1 cellular context compared by ENCODE assay signal in genomic region chr19:5971714-5972354, GRCh38.
TF ChIP-seq lines count a peak whose summit lies in the region.

No MANE protein-coding gene starts in this region.

TF ChIP-seq in HepG2, 621 proteins besides CTCF, POLR2A, EP300 and RAD21:
- TF ChIP-seq ZNF780A (CRISPR knock-in tag; IDR thresholded peaks at IDR 0.05) (no peak), AHR (CRISPR knock-in tag; IDR thresholded peaks at IDR 0.05) (no peak), DNMT3B (CRISPR knock-in tag; conservative IDR thresholded peaks at IDR 0.05) (no peak)
